ENCODE assay signal across 18 cellular contexts in the genomic region with DNA sequence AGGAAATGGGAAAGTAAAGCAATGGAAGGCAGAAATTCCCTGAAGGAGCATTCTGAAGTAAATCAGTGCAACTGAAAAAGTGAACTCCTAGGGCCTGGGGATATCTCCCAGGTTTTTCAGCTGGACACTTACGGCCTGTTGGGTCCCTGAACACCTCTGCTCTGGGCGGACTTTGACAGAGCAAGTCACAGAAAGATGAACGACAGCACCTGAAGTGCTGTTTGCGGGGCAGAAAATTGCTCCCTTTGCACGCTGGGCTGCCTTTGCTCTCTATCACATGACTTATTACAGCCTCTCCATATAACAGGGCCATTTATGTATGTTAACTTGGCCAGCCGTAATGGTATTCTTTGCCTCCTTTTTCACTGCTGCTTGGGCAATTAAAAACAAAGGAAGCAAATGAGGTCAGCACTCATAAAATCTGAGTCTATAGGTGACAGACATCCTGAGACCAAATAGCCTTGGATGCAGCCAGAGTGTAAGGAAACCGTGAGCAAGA.
"Had no signal": no experiment of that assay in that cellular context is flagged by ENCODE, and none has a peak within 500 bp of the region (broad histone marks: within the 10 kb centered on the region; RNA-seq: fewer than 3 reads in every experiment).

No MANE protein-coding gene starts in this region.

- H3K27ac ChIP-seq: esophagus muscularis mucosa, gastrocnemius medialis, sigmoid colon, stomach, transverse colon, uterus had no signal

- H3K36me3 ChIP-seq: esophagus muscularis mucosa, gastrocnemius medialis, sigmoid colon, stomach, transverse colon, uterus had no signal

- ATAC-seq: gastrocnemius medialis; stimulated activated memory B cell treated with anti-CD40 and anti-IgM and Interleukin-4, amounts not matched to agents 10 μg/mL and 1 μg/mL and 100 μg/mL, for 72 hours had no signal

- DNase-seq: activated CD4-positive, alpha-beta T cell treated with anti-CD3 and anti-CD28 coated beads for 1 hour; activated CD4-positive, alpha-beta T cell treated with anti-CD3 and anti-CD28 coated beads, Interleukin-2, amount 50 U/mL, for 4 hours; activated CD8-positive, alpha-beta memory T cell treated with anti-CD3 and anti-CD28 coated beads for 24 hours; activated CD8-positive, alpha-beta memory T cell treated with anti-CD3 and anti-CD28 coated beads, Interleukin-2, amount 50 U/mL, for 4 hours; activated naive CD4-positive, alpha-beta T cell treated with Interleukin-2 at 50 U/mL for 16 hours; activated naive CD8-positive, alpha-beta T cell treated with anti-CD3 and anti-CD28 coated beads for 36 hours; activated T-cell treated with anti-CD3 and anti-CD28 coated beads, Interleukin-2, amount 50 U/mL, for 24 hours; effector memory CD4-positive, alpha-beta T cell; gastrocnemius medialis; hypothalamus; sigmoid colon; stimulated activated CD4-positive, alpha-beta T cell treated with anti-CD3 and anti-CD28 coated beads, Interleukin-15, amount 100 ng/mL, for 24 hours; stomach; transverse colon; uterus had no signal

- H3K9me3 ChIP-seq: esophagus muscularis mucosa, gastrocnemius medialis, sigmoid colon, stomach, transverse colon, uterus had no signal

- H3K4me2 ChIP-seq: smooth muscle cell had no signal

- H3K27me3 ChIP-seq: esophagus muscularis mucosa, gastrocnemius medialis, sigmoid colon, stomach, transverse colon, uterus had no signal

- H3K4me3 ChIP-seq: esophagus muscularis mucosa, gastrocnemius medialis, sigmoid colon, smooth muscle cell, stomach, transverse colon, uterus had no signal

- H3K4me1 ChIP-seq: esophagus muscularis mucosa, sigmoid colon, uterus had no signal
